8 cellular contexts compared by ENCODE assay signal in the genomic region with DNA sequence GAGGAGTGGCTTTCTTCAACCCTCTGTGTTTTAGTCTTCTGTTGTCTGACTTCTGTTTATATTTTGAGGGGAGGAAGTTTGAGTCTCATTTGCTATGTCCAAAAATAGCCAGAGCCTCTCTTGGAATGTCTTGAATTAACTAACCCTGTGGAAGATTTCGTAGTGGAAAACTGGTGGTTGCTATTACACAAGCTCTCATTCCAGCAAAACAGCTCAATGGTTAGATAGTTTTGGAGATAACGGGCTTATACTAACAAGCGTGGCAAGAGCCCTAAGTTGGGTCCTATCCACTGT. TPM values are rescaled to one million over a fixed set of nuclear protein-coding genes. Genes with fewer than 3 reads are reported as not detected.
DNase-seq lines count a peak whose midpoint lies in the region; ATAC-seq and TF ChIP-seq lines count a peak whose summit lies in the region.

No MANE protein-coding gene starts in this region.

- H3K27ac Mint-ChIP-seq in activated B cell treated with CpG ODN at 0.5 μM for 24 hours: no peak overlapping the region
- no peak overlapping the region for H3K27ac Mint-ChIP-seq in glutamatergic neuron (ENCODE audit: unreplicated experiment)

- peaks cover 18% of the 10 kb centered on the region for H3K4me1 Mint-ChIP-seq in activated B cell treated with CpG ODN at 0.5 μM for 24 hours
- peaks cover 5% of the 10 kb centered on the region for H3K4me1 Mint-ChIP-seq in glutamatergic neuron (ENCODE audit: low read depth, unreplicated experiment)

- ATAC-seq in activated B cell treated with CpG ODN at 0.5 μM for 24 hours (ENCODE audit: low read depth) (no peak), omental fat pad (ENCODE audit: low FRiP score) (peak; percentile 21), GM21381 (IDR thresholded peaks at IDR 0.05; ENCODE audit: unreplicated experiment) (no peak)

- H3K9me3 Mint-ChIP-seq in activated B cell treated with CpG ODN at 0.5 μM for 24 hours (no peaks in the 10 kb centered on the region), glutamatergic neuron (ENCODE audit: unreplicated experiment) (peaks cover 3% of the 10 kb centered on the region)

- peak overlapping the region; percentile 20 for H3K4me3 Mint-ChIP-seq in activated B cell treated with CpG ODN at 0.5 μM for 24 hours
- peak overlapping the region; percentile 14 for H3K4me3 Mint-ChIP-seq in glutamatergic neuron (ENCODE audit: unreplicated experiment)

- H3K4me3 ChIP-seq in AG10803 (ENCODE audit: low read length): peak overlapping the region; percentile 98

- POLR2A ChIA-PET in activated B cell treated with CpG ODN at 0.5 μM for 24 hours (lab: Charles Lee): no interaction called here

- no peak for TF ChIP-seq CTCF in AG10803 (conservative IDR thresholded peaks at IDR 0.05; ENCODE audit: low read length)
- no peak for TF ChIP-seq CTCF in activated B cell treated with CpG ODN at 0.5 μM for 24 hours (IDR thresholded peaks at IDR 0.05)
- no peak for TF ChIP-seq CTCF in glutamatergic neuron (IDR thresholded peaks at IDR 0.05; ENCODE audit: partially characterized antibody, unreplicated experiment)
- TF ChIP-seq CTCF in omental fat pad (IDR thresholded peaks at IDR 0.05): no peak

- peak; percentile 92 for DNase-seq in AG10803 (ENCODE audit: low read depth)
- DNase-seq in activated B cell treated with CpG ODN at 0.5 μM for 24 hours: no peak
- no peak for DNase-seq in glutamatergic neuron
- no peak for DNase-seq in omental fat pad (ENCODE audit: low spot score)
- DNase-seq in NCI-H345 (lab: John Stamatoyannopoulos, UW): no peak
- DNase-seq in GM19238 (ENCODE audit: insufficient read length, low spot score): no peak
- DNase-seq in NCI-H128 (lab: John Stamatoyannopoulos, UW; ENCODE audit: unreplicated experiment): no peak

- H3K27me3 Mint-ChIP-seq in activated B cell treated with CpG ODN at 0.5 μM for 24 hours: peaks cover 33% of the 10 kb centered on the region
- peaks cover 5% of the 10 kb centered on the region for H3K27me3 Mint-ChIP-seq in glutamatergic neuron (ENCODE audit: unreplicated experiment)

- CTCF ChIA-PET in activated B cell treated with CpG ODN at 0.5 μM for 24 hours (lab: Charles Lee): interaction anchor here (0.9 to 1.7 kb wide), 5 partner anchors 10 to 212 kb away, joined by 3 to 8 read pairs (median 3); no protein-coding TSS in a partner anchor

- H3K36me3 Mint-ChIP-seq in activated B cell treated with CpG ODN at 0.5 μM for 24 hours (ENCODE audit: low read depth) (no peaks in the 10 kb centered on the region), glutamatergic neuron (ENCODE audit: unreplicated experiment) (no peaks in the 10 kb centered on the region)

- intact Hi-C loops in activated B cell treated with CpG ODN at 0.5 μM for 24 hours (cut with micrococcal nuclease): no loop called here

RNA-seq across cellular contexts. Expression of gene CCN2, which starts 1.6 kb away (rescaled TPM):
- total RNA-seq in activated B cell treated with CpG ODN at 0.5 μM for 24 hours: 0.27 and 0.35 TPM in 2 replicates
- 1.2 TPM for total RNA-seq in glutamatergic neuron (ENCODE audit: unreplicated experiment)
- total RNA-seq in omental fat pad: 100 to 1,000 TPM in 3 of 4 donors, 10 to 100 TPM in 1; 60.6 to 129 (median 107) TPM

Comparison
In these comparisons a context has a peak if more than half of its experiments do, and no peak if none do; other contexts are left out.
1. RNA of gene CCN2, which starts 1.6 kb away (total RNA-seq): 60.6 to 129 TPM in omental fat pad; 1.2 TPM in glutamatergic neuron (single experiment) and 0.27 to 0.35 TPM in activated B cell treated with CpG ODN at 0.5 μM for 24 hours; every median in the first group is over 10 times any median in the second.